1 cellular context compared by ENCODE assay signal in genomic region chr12:49370539-49370938, GRCh38.
TF ChIP-seq lines count a peak whose summit lies in the region.

No MANE protein-coding gene starts in this region.

TF ChIP-seq in HCT116, 20 proteins besides CTCF, POLR2A, EP300 and RAD21 (continued from another document):
- TF ChIP-seq EZH2phosphoT487 (IDR thresholded peaks at IDR 0.05; ENCODE audit: borderline replicate concordance) (no peak), EGR1 (IDR thresholded peaks at IDR 0.05; ENCODE audit: low read depth) (no peak), ELF1 (IDR thresholded peaks at IDR 0.05; ENCODE audit: borderline replicate concordance, low read depth) (no peak), SIN3A (IDR thresholded peaks at IDR 0.05; ENCODE audit: low read depth) (no peak)
TF ChIP-seq in HCT116: peak in this region for 0.
